Comparison of ENCODE assay signal across 13 cellular contexts in the genomic region with DNA sequence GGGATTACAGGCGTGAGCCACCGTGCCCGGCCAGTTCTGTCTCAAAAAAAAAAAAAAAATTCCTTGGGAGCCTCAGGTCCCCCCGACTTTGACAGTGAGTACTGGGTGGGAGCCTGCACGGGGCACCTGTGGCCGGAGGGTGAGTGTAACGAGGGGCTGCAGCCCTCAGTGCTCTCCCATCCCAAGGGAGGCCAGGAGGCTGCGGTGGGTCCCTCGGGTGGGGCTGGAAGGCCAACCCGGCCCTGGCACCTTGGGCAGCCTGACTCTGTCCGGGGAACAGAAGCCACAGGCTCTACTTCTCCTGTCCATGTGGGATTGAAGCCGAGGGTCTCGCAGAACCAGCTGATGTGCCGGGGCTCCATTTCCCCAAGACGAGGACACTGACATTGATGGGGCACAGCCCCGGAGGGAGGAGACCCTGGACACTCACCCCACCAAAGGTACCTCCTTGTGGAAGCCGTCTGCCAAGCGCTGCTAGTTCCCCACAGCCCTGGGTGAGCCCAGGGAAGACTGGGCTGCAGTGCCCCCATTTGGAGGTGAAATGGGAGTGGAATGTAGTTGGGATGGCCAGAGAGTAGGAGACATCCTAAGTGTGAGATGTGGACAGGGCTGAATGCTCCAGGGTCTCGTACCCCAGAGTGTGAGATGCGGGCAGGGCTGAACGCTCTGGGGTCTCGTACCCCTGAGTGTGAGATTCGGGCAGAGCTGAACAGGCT. TPM values are rescaled to one million over a fixed set of nuclear protein-coding genes. Genes with fewer than 3 reads are reported as not detected.
A peak's percentile ranks its signal among the peaks of the same experiment; 100 is the strongest.
DNase-seq lines count a peak whose midpoint lies in the region; TF ChIP-seq lines count a peak whose summit lies in the region.
"Had no signal": no experiment of that assay in that cellular context is flagged by ENCODE, and none has a peak within 500 bp of the region (broad histone marks: within the 10 kb centered on the region; RNA-seq: fewer than 3 reads in every experiment).

No MANE protein-coding gene starts in this region.

- DNase-seq in DMS 273 (lab: John Stamatoyannopoulos, UW; ENCODE audit: unreplicated experiment) (peak; percentile 42), DMS 273 treated with DMSO at 0.1 percent for 48 hours (lab: John Stamatoyannopoulos, UW) (no peak), mesothelial cell of epicardium (ENCODE audit: low spot score in 2 of 2, unreplicated experiment in 2 of 2) (no peak), Calu3 (no peak)
- DNase-seq: 8988T; activated CD4-positive, alpha-beta T cell treated with anti-CD3 and anti-CD28 coated beads for 1 hour; activated T-cell treated with anti-CD3 and anti-CD28 coated beads, Interleukin-2, amount 50 U/mL, for 4 hours; aorta; midbrain; NCI-H2107; SW 1271 had no signal

- no TSS peak for BruUV-seq in Calu3 (replicated peaks; lab: Mats Ljungman, UMichigan)

- CTCF ChIA-PET in Calu3 (lab: Charles Lee) = no interaction called here

- TF ChIP-seq CTCF in mesothelial cell of epicardium (IDR thresholded peaks at IDR 0.05; ENCODE audit: unreplicated experiment) (no peak), Calu3 (IDR thresholded peaks at IDR 0.05; ENCODE audit: unreplicated experiment) (no peak)

- H3K27me3 Mint-ChIP-seq in mesothelial cell of epicardium (ENCODE audit: low read depth) = peaks cover 44% of the 10 kb centered on the region
- H3K27me3 Mint-ChIP-seq in Calu3 (ENCODE audit: unreplicated experiment) = peaks cover 21% of the 10 kb centered on the region

- peak overlapping the region; percentile 21 for H3K4me3 Mint-ChIP-seq in mesothelial cell of epicardium
- H3K4me3 Mint-ChIP-seq in Calu3 (ENCODE audit: low read depth, unreplicated experiment) = no peak overlapping the region
- H3K4me3 Mint-ChIP-seq: activated T-cell treated with anti-CD3 and anti-CD28 coated beads, Interleukin-2, amount 50 U/mL, for 4 hours; type B pancreatic cell had no signal

- H3K27ac Mint-ChIP-seq in mesothelial cell of epicardium = no peak overlapping the region
- H3K27ac Mint-ChIP-seq in Calu3 (ENCODE audit: unreplicated experiment) = no peak overlapping the region
- H3K27ac Mint-ChIP-seq: type B pancreatic cell had no signal

- intact Hi-C loops in Calu3 (cut with micrococcal nuclease; ENCODE audit: unreplicated experiment) = no loop called here

- no peaks in the 10 kb centered on the region for H3K9me3 Mint-ChIP-seq in mesothelial cell of epicardium
- no peaks in the 10 kb centered on the region for H3K9me3 Mint-ChIP-seq in Calu3 (ENCODE audit: low read depth, unreplicated experiment)
- H3K9me3 Mint-ChIP-seq: activated T-cell treated with anti-CD3 and anti-CD28 coated beads, Interleukin-2, amount 50 U/mL, for 4 hours; type B pancreatic cell had no signal

- H3K36me3 Mint-ChIP-seq in mesothelial cell of epicardium (no peaks in the 10 kb centered on the region), Calu3 (ENCODE audit: insufficient read depth, unreplicated experiment) (peaks cover 16% of the 10 kb centered on the region)
- H3K36me3 Mint-ChIP-seq: type B pancreatic cell had no signal

- H3K4me1 Mint-ChIP-seq in mesothelial cell of epicardium (no peaks in the 10 kb centered on the region), Calu3 (ENCODE audit: low read depth, unreplicated experiment) (no peaks in the 10 kb centered on the region)

RNA-seq across cellular contexts. Expression of a gene that starts 2.3 kb away (rescaled TPM):
- total RNA-seq in mesothelial cell of epicardium = 0.23 to 0.63 TPM (median 0.38 TPM) in 3 replicates
- 0.49 and 0.68 TPM in 2 replicates for total RNA-seq in Calu3 (2022)
- total RNA-seq: M059J had no signal

RNA-seq across cellular contexts. Expression of a gene that starts 8.6 kb away (rescaled TPM):
- 63.3 to 68.6 TPM (median 65.8 TPM) in 3 replicates for total RNA-seq in mesothelial cell of epicardium
- 36.9 and 38.8 TPM in 2 replicates for total RNA-seq in Calu3 (2022)

RNA-seq across cellular contexts. Expression of a gene that starts 16.0 kb away (rescaled TPM):
- total RNA-seq in mesothelial cell of epicardium (35.2 to 37.7 TPM (median 37.4 TPM) in 3 replicates), Calu3 (2022) (36.8 and 43.2 TPM in 2 replicates)

RNA-seq across cellular contexts. Expression of a gene that starts 22.1 kb away (rescaled TPM):
- total RNA-seq in mesothelial cell of epicardium = 15.2 to 16.2 TPM (median 15.6 TPM) in 3 replicates
- 8.8 and 11.8 TPM in 2 replicates for total RNA-seq in Calu3 (2022)
